In the genomic region with DNA sequence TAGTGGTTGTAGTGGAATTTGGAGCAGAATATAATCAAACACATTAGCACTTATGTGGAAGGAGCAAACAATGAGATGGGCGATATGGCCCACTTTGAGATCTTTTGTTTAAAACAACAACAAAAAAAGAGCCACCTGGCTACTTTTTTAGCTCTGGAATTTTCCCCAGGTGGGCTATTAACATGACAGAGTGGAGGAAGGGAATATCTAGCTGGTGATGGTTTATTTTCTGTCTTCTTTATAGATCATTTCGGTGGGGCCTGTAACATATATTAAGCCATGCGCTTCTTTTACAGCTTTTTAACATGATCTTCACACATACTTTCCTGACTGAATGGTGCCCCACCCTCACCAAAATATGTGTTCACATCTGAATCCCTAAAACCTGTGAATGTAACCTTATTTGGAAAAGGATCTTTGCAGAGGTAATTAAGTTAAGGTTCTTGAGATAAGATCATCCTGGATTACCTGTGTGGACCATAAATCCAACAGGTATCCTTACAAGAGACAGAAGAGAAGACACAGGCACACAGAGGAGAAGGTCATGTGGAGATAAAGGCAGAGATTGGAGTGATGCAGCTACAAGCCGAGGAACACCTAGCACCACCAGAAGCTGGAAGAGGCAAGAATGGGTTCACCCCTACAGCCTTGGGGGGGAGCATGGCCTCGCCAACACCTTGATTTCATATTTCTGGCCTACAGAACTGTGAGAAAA, we compare ENCODE assay signal across 22 cellular contexts. TPM values are rescaled to one million over a fixed set of nuclear protein-coding genes. Genes with fewer than 3 reads are reported as not detected.
DNase-seq lines count a peak whose midpoint lies in the region; ATAC-seq and TF ChIP-seq lines count a peak whose summit lies in the region.
"Had no signal": no experiment of that assay in that cellular context is flagged by ENCODE, and none has a peak within 500 bp of the region (broad histone marks: within the 10 kb centered on the region; RNA-seq: fewer than 3 reads in every experiment).

No MANE protein-coding gene starts in this region.

- no peak overlapping the region for H4K8ac ChIP-seq in neuronal stem cell (ENCODE audit: low read depth, low read length)

- H3K4ac ChIP-seq in neuronal stem cell (ENCODE audit: low read length): no peak overlapping the region

- TF ChIP-seq POLR2A in uterus (IDR thresholded peaks at IDR 0.05): no peak

- peaks cover 25% of the 10 kb centered on the region for H3K4me1 ChIP-seq in HUES48 (ENCODE audit: control insufficient read depth, insufficient read depth, low read length)
- peaks cover 0 to 4% of the 10 kb centered on the region in 2 donors for H3K4me1 ChIP-seq in left lung
- peaks cover 8 to 9% of the 10 kb centered on the region in 2 donors for H3K4me1 ChIP-seq in neuronal stem cell (ENCODE audit: control insufficient read depth in 2 of 2, insufficient read depth in 1 of 2, low read depth in 1 of 2, low read length in 2 of 2)
- no peaks in the 10 kb centered on the region for H3K4me1 ChIP-seq in uterus
- H3K4me1 ChIP-seq: BLaER1 treated with 17β-estradiol and CSF1 and Interleukin-3, amounts not matched to agents 10 nM and 100 nM; Caco-2; gastrocnemius medialis; psoas muscle had no signal

- no peak overlapping the region for H2AK5ac ChIP-seq in neuronal stem cell (ENCODE audit: low read depth, low read length)

- no peak overlapping the region for H3K4me2 ChIP-seq in neuronal stem cell (ENCODE audit: insufficient read depth, low read length, poor library complexity, severe bottlenecking)
- H3K4me2 ChIP-seq: BLaER1 treated with 17β-estradiol and CSF1 and Interleukin-3, amounts not matched to agents 10 nM and 100 nM had no signal

- TF ChIP-seq CTCF in brain (conservative IDR thresholded peaks at IDR 0.05): no peak
- TF ChIP-seq CTCF in left lung (IDR thresholded peaks at IDR 0.05): no peak
- no peak for TF ChIP-seq CTCF in uterus (IDR thresholded peaks at IDR 0.05)
- no peak for TF ChIP-seq CTCF in dorsolateral prefrontal cortex (IDR thresholded peaks at IDR 0.05 in 54 of 56, conservative IDR thresholded peaks at IDR 0.05 in 2 of 56; ENCODE audit: low read depth in 1 of 56, partially characterized antibody in 56 of 56)

- WGBS in neuronal stem cell (ENCODE audit: extremely low coverage in 2 of 2, insufficient read length in 2 of 2, insufficient replicate concordance in 1 of 2), 2 donors: no CpG with 5 or more reads among the region's 5 CpGs

- no peak overlapping the region for H3K23ac ChIP-seq in neuronal stem cell (ENCODE audit: low read depth, low read length, poor library complexity)

- H3K27me3 ChIP-seq in HUES48 (ENCODE audit: control insufficient read depth, insufficient read depth, low read length): no peaks in the 10 kb centered on the region
- no peaks in the 10 kb centered on the region for H3K27me3 ChIP-seq in left lung
- no peaks in the 10 kb centered on the region for H3K27me3 ChIP-seq in neuronal stem cell (ENCODE audit: control insufficient read depth in 3 of 3, insufficient read depth in 3 of 3, low read depth in 1 of 3, low read length in 3 of 3)
- no peaks in the 10 kb centered on the region for H3K27me3 ChIP-seq in uterus
- H3K27me3 ChIP-seq in dorsolateral prefrontal cortex: no peaks in the 10 kb centered on the region
- H3K27me3 ChIP-seq: BLaER1 treated with 17β-estradiol and CSF1 and Interleukin-3, amounts not matched to agents 10 nM and 100 nM; gastrocnemius medialis had no signal

- no peaks in the 10 kb centered on the region for H3K79me1 ChIP-seq in neuronal stem cell (ENCODE audit: low read depth, low read length)

- H3K27me3 Mint-ChIP-seq in brain: peaks cover 9% of the 10 kb centered on the region

- H3K9me3 ChIP-seq in HUES48 (ENCODE audit: control insufficient read depth, insufficient read depth, low read length) (peaks cover 28% of the 10 kb centered on the region), left lung (peaks cover 0 to 10% of the 10 kb centered on the region in 2 donors), neuronal stem cell (replicated peaks in 1 of 2; ENCODE audit: control insufficient read depth in 2 of 2, insufficient read depth in 1 of 2, low read depth in 1 of 2, low read length in 2 of 2) (peaks cover 6 to 10% of the 10 kb centered on the region in 2 donors), uterus (no peaks in the 10 kb centered on the region)
- H3K9me3 ChIP-seq: Caco-2, gastrocnemius medialis had no signal

- peak overlapping the region in 3 of 5 experiments; percentile 30 to 88 (median 85) for H3K27ac Mint-ChIP-seq in brain
- H3K27ac Mint-ChIP-seq: activated CD4-positive, alpha-beta T cell treated with anti-CD3 and anti-CD28 coated beads, Interleukin-2, amount 10 ng/mL, durations not matched to agents 24 days and 14 days; activated naive CD4-positive, alpha-beta T cell treated with anti-CD3 and anti-CD28 coated beads for 36 hours; T-helper 2 cell treated with Interferon-gamma antibody and Interleukin-4, amounts not matched to agents 5 μg/mL and 100 μg/mL, for 36 hours had no signal

- no peak overlapping the region for H2BK15ac ChIP-seq in neuronal stem cell (ENCODE audit: low read length)

- no peak overlapping the region for H3K14ac ChIP-seq in neuronal stem cell (ENCODE audit: low read length)

- DNase-seq in left lung (no peak), neuronal stem cell (ENCODE audit: low spot score) (no peak), uterus (no peak), dorsolateral prefrontal cortex (no peak)
- DNase-seq in stimulated activated CD4-positive, alpha-beta T cell treated with anti-CD3 and anti-CD28 coated beads, Interleukin-4, amount 100 ng/mL, for 1 hour: no peak
- DNase-seq: activated CD4-positive, alpha-beta T cell treated with anti-CD3 and anti-CD28 coated beads, Interleukin-2, amount 10 ng/mL, durations not matched to agents 24 days and 14 days; activated naive CD4-positive, alpha-beta T cell treated with anti-CD3 and anti-CD28 coated beads for 36 hours; activated T-cell treated with anti-CD3 and anti-CD28 coated beads, Interleukin-2, amount 50 U/mL, for 48 hours; Caco-2; gastrocnemius medialis; NCI-H187 treated with DMSO at 0.1 percent for 48 hours; NCI-H69; psoas muscle had no signal

- intact Hi-C loops in left lung (cut with DNase I) (no loop called here), uterus (cut with DNase I; ENCODE audit: low total_unique reads) (no loop called here), dorsolateral prefrontal cortex (cut with DNase I) (loop anchor here in 1 of 2 donors (5.0 kb wide), 1 partner anchor 61 kb away; no protein-coding TSS in a partner anchor)

- H3K4me3 Mint-ChIP-seq in brain: no peak overlapping the region
- H3K4me3 Mint-ChIP-seq: activated CD4-positive, alpha-beta T cell treated with anti-CD3 and anti-CD28 coated beads, Interleukin-2, amount 10 ng/mL, durations not matched to agents 24 days and 14 days; activated naive CD4-positive, alpha-beta T cell treated with anti-CD3 and anti-CD28 coated beads for 36 hours; T-helper 2 cell treated with Interferon-gamma antibody and Interleukin-4, amounts not matched to agents 5 μg/mL and 100 μg/mL, for 36 hours had no signal

- H4K91ac ChIP-seq in neuronal stem cell (ENCODE audit: low read depth, low read length, poor library complexity): no peak overlapping the region

- H3K9me3 Mint-ChIP-seq in brain: peaks cover 9 to 23% (median 12%) of the 10 kb centered on the region in 5 experiments

- peaks cover 4% of the 10 kb centered on the region; the same call in 1 of the 2 replicates for H3K36me3 ChIP-seq in HUES48 (ENCODE audit: control insufficient read depth, insufficient read depth, low read length)
- no peaks in the 10 kb centered on the region for H3K36me3 ChIP-seq in left lung
- no peaks in the 10 kb centered on the region for H3K36me3 ChIP-seq in neuronal stem cell (replicated peaks in 1 of 2; ENCODE audit: control insufficient read depth in 2 of 2, insufficient read depth in 2 of 2, low read length in 2 of 2)
- no peaks in the 10 kb centered on the region for H3K36me3 ChIP-seq in uterus
- H3K36me3 ChIP-seq: BLaER1 treated with 17β-estradiol and CSF1 and Interleukin-3, amounts not matched to agents 10 nM and 100 nM; gastrocnemius medialis; HAP-1 had no signal

- ATAC-seq in left lung: no peak
- ATAC-seq: gastrocnemius medialis, psoas muscle had no signal

- no peak overlapping the region for H2BK5ac ChIP-seq in neuronal stem cell (ENCODE audit: low read length)

- peak overlapping the region; percentile 94 for H3K27ac ChIP-seq in HUES48 (ENCODE audit: low read depth, low read length)
- H3K27ac ChIP-seq in left lung: peak overlapping the region; percentile 26 to 67
- H3K27ac ChIP-seq in neuronal stem cell (replicated peaks; ENCODE audit: low read length): peak overlapping the region; percentile 87
- H3K27ac ChIP-seq in uterus: no peak overlapping the region
- H3K27ac ChIP-seq in dorsolateral prefrontal cortex: peak overlapping the region in 7 of 59 donors; percentile 3 to 57 (median 23)
- H3K27ac ChIP-seq: BLaER1 treated with 17β-estradiol and CSF1 and Interleukin-3, amounts not matched to agents 10 nM and 100 nM; gastrocnemius medialis; psoas muscle; VCaP had no signal

- peak overlapping the region; percentile 68 for H3K9ac ChIP-seq in HUES48 (ENCODE audit: low read depth, low read length)
- no peak overlapping the region for H3K9ac ChIP-seq in neuronal stem cell (ENCODE audit: low read depth, low read length, poor library complexity)
- H3K9ac ChIP-seq: BLaER1 treated with 17β-estradiol and CSF1 and Interleukin-3, amounts not matched to agents 10 nM and 100 nM had no signal

- peak overlapping the region; percentile 57 for H2BK120ac ChIP-seq in neuronal stem cell (ENCODE audit: low read depth, low read length)

- peak overlapping the region; percentile 86 for H3K18ac ChIP-seq in neuronal stem cell (ENCODE audit: low read length)

- H3K4me3 ChIP-seq in HUES48 (ENCODE audit: low read depth, low read length): 0 out of 2 replicates have a peak overlapping the region, but pooled peaks have one; percentile 8
- no peak overlapping the region for H3K4me3 ChIP-seq in left lung
- no peak overlapping the region for H3K4me3 ChIP-seq in neuronal stem cell (ENCODE audit: low read length in 2 of 2)
- H3K4me3 ChIP-seq in uterus: no peak overlapping the region
- H3K4me3 ChIP-seq in dorsolateral prefrontal cortex: no peak overlapping the region
- H3K4me3 ChIP-seq: BLaER1 treated with 17β-estradiol and CSF1 and Interleukin-3, amounts not matched to agents 10 nM and 100 nM; coronary artery; gastrocnemius medialis; HAP-1; psoas muscle had no signal

- H2AFZ ChIP-seq in neuronal stem cell (ENCODE audit: low read length): peak overlapping the region; percentile 56

- peaks cover 12% of the 10 kb centered on the region for H3K4me1 Mint-ChIP-seq in brain
- H3K4me1 Mint-ChIP-seq: activated CD4-positive, alpha-beta T cell treated with anti-CD3 and anti-CD28 coated beads, Interleukin-2, amount 10 ng/mL, durations not matched to agents 24 days and 14 days had no signal

- H3K36me3 Mint-ChIP-seq in brain: peaks cover 4% of the 10 kb centered on the region

- H2BK12ac ChIP-seq in neuronal stem cell (ENCODE audit: low read length): no peak overlapping the region

RNA-seq across cellular contexts. Expression of gene ENTREP1, which starts 16.6 kb away (rescaled TPM):
- 4.3 TPM for polyA plus RNA-seq in brain (ENCODE audit: insufficient read depth, low read depth, low replicate concordance)
- total RNA-seq in left lung (10 to 100 TPM; 16.8 to 37.4 TPM), uterus (10 to 100 TPM in 2 of 4 donors, 1 to 10 TPM in 1, under 1 TPM in 1; 0.59 to 12.6 (median 6.9) TPM), dorsolateral prefrontal cortex (10 to 100 TPM; 11.8 to 91.1 (median 24.5) TPM)
- 1.8 TPM for polyA plus RNA-seq in neuronal stem cell (2013, experiment 1 of 2)
- 1.5 TPM for polyA plus RNA-seq in neuronal stem cell (2013, experiment 2 of 2)
- total RNA-seq: activated CD4-positive, alpha-beta T cell treated with anti-CD3 and anti-CD28 coated beads, Interleukin-2, amount 10 ng/mL, durations not matched to agents 24 days and 14 days; activated naive CD4-positive, alpha-beta T cell treated with anti-CD3 and anti-CD28 coated beads for 36 hours; Caco-2; RPMI7951 had no signal
- polyA plus RNA-seq: AG04450 had no signal

Comparison
In these comparisons a context has a peak if more than half of its experiments do, and no peak if none do; other contexts are left out.
1. H3K27ac ChIP-seq: peak in HUES48 (single experiment), left lung (2 of 2) and neuronal stem cell (single experiment); none in uterus (0 of 2).